ENCODE assay signal across 10 cellular contexts in genomic region chr18:48990497-48991298, GRCh38. TPM values are rescaled to one million over a fixed set of nuclear protein-coding genes. Genes with fewer than 3 reads are reported as not detected.
A peak's percentile ranks its signal among the peaks of the same experiment; 100 is the strongest.
DNase-seq lines count a peak whose midpoint lies in the region; ATAC-seq, FAIRE-seq and TF ChIP-seq lines count a peak whose summit lies in the region.
"Had no signal": no experiment of that assay in that cellular context is flagged by ENCODE, and none has a peak within 500 bp of the region (broad histone marks: within the 10 kb centered on the region; RNA-seq: fewer than 3 reads in every experiment).

No MANE protein-coding gene starts in this region.

- CTCF ChIA-PET in MCF 10A (lab: Yijun Ruan, JAX) (interaction anchor here (0.7 to 0.9 kb wide), 3 partner anchors 10 to 1053 kb away, joined by 3 to 4 read pairs (median 3); no protein-coding TSS in a partner anchor), K562 (lab: Yijun Ruan, JAX; ENCODE audit: low intra/inter-chr PET ratio) (no interaction called here)
- CTCF ChIA-PET in CD8-positive, alpha-beta T cell (lab: Charles Lee), result interaction anchor here (0.9 to 1.2 kb wide), 2 partner anchors 52 to 213 kb away, joined by 3 to 4 read pairs; no protein-coding TSS in a partner anchor

- BruUV-seq in MCF 10A (replicated peaks; lab: Mats Ljungman, UMichigan) (no TSS peak), K562 (replicated peaks; lab: Mats Ljungman, UMichigan) (no TSS peak)

- H4K20me1 ChIP-seq in K562 (replicated peaks; ENCODE audit: control insufficient read depth, insufficient read depth, low read length), result no peaks in the 10 kb centered on the region

- H3K4me3 ChIP-seq in breast epithelium (no peak overlapping the region), K562 (no peak overlapping the region), upper lobe of right lung (no peak overlapping the region)
- no peak overlapping the region for H3K4me3 ChIP-seq in CD8-positive, alpha-beta T cell (ENCODE audit: low read depth, low read length)

- H3K9me3 ChIP-seq in breast epithelium (no peaks in the 10 kb centered on the region), K562 (replicated peaks; ENCODE audit: control insufficient read depth, insufficient read depth, low read depth, low read length) (no peaks in the 10 kb centered on the region), upper lobe of right lung (no peaks in the 10 kb centered on the region)
- H3K9me3 ChIP-seq in CD8-positive, alpha-beta T cell (ENCODE audit: low read length), result no peaks in the 10 kb centered on the region

- no peak overlapping the region for H3K4me2 ChIP-seq in K562 (ENCODE audit: insufficient read depth, low read length)

- no peak overlapping the region for H3K27ac Mint-ChIP-seq in MCF 10A (ENCODE audit: low read depth, unreplicated experiment)
- H3K27ac Mint-ChIP-seq in CD8-positive, alpha-beta T cell, result no peak overlapping the region
- H3K27ac Mint-ChIP-seq: activated T-helper 2 cell treated with anti-CD3 and anti-CD28 coated beads, Interferon-gamma antibody, Interleukin-2, Interleukin-4, amounts not matched to agents 10 μg/mL and 5 μg/mL and 100 μg/mL, durations not matched to agents 14 hours and 24 hours and 36 hours had no signal

- H3K27me3 ChIP-seq in breast epithelium (no peaks in the 10 kb centered on the region), K562 (ENCODE audit: control insufficient read depth in 2 of 2, insufficient read depth in 2 of 2, low read length in 2 of 2) (no peaks in the 10 kb centered on the region; a peak in 1 of 5 replicates), upper lobe of right lung (no peaks in the 10 kb centered on the region)
- no peaks in the 10 kb centered on the region for H3K27me3 ChIP-seq in CD8-positive, alpha-beta T cell (ENCODE audit: insufficient read depth, low read length)

- no peaks in the 10 kb centered on the region for H3K79me2 ChIP-seq in K562 (ENCODE audit: control insufficient read depth, insufficient read depth, low read length)

- H3K4me3 Mint-ChIP-seq in MCF 10A (ENCODE audit: unreplicated experiment), result no peak overlapping the region
- H3K4me3 Mint-ChIP-seq in CD8-positive, alpha-beta T cell, result no peak overlapping the region

- H3K4me1 Mint-ChIP-seq in MCF 10A (ENCODE audit: insufficient read depth, unreplicated experiment), result peaks cover 32% of the 10 kb centered on the region
- no peaks in the 10 kb centered on the region for H3K4me1 Mint-ChIP-seq in CD8-positive, alpha-beta T cell (ENCODE audit: low read depth)

- H2AFZ ChIP-seq in K562 (ENCODE audit: low read depth, low read length), result no peak overlapping the region

- in situ Hi-C loops in K562 (cut with MboI), result no loop called here

- WGBS in K562 (ENCODE audit: insufficient coverage, low coverage, missing lambda C conversion rate), result 60% methylated on average over 11 of the region's 15 CpGs

- peak overlapping the region in 1 of 2 donors; percentile 71 for H3K27ac ChIP-seq in breast epithelium
- H3K27ac ChIP-seq in K562 (ENCODE audit: extremely low read depth, low read depth, low read length), result no peak overlapping the region
- no peak overlapping the region for H3K27ac ChIP-seq in upper lobe of right lung
- no peak overlapping the region for H3K27ac ChIP-seq in CD8-positive, alpha-beta T cell (ENCODE audit: low read depth, low read length)

- H3K9ac ChIP-seq in K562 (ENCODE audit: insufficient read depth in 1 of 2, low read depth in 2 of 2, low read length in 2 of 2), result peak overlapping the region in 1 of 2 experiments; percentile 45; a peak in 1 of 4 replicates

- TF ChIP-seq RAD21 in K562 (CRISPR knock-in tag; conservative IDR thresholded peaks at IDR 0.05 in 1 of 2, IDR thresholded peaks at IDR 0.05 in 1 of 2), result no peak

- peak; percentile 78 for DNase-seq in MCF 10A (ENCODE audit: unreplicated experiment)
- DNase-seq in breast epithelium (ENCODE audit: low spot score in 2 of 2), result no peak
- peak in 3 of 4 experiments; percentile 23 to 25 (median 23) for DNase-seq in K562 (ENCODE audit: extremely low read depth in 1 of 4, low spot score in 3 of 4)
- peak; percentile 81 for DNase-seq in kidney tubule cell (ENCODE audit: low spot score)
- no peak for DNase-seq in upper lobe of right lung
- no peak for DNase-seq in stimulated activated CD4-positive, alpha-beta T cell treated with anti-CD3 and anti-CD28 coated beads, Interleukin-2, amount 100 ng/mL, for 24 hours
- DNase-seq in CD8-positive, alpha-beta T cell, result no peak
- DNase-seq: NCI-H2029 treated with DMSO at 0.1 percent for 48 hours had no signal

- H3K27me3 Mint-ChIP-seq in MCF 10A (ENCODE audit: insufficient read depth, unreplicated experiment), result no peaks in the 10 kb centered on the region
- H3K27me3 Mint-ChIP-seq in CD8-positive, alpha-beta T cell (ENCODE audit: low read depth), result peaks cover 5% of the 10 kb centered on the region

- no peaks in the 10 kb centered on the region for H3K9me1 ChIP-seq in K562 (ENCODE audit: control insufficient read depth, insufficient read depth, low read length)

- intact Hi-C loops in MCF 10A (cut with micrococcal nuclease) (no loop called here), breast epithelium (cut with DNase I; ENCODE audit: low total_unique reads) (no loop called here), K562 (cut with micrococcal nuclease) (no loop called here), upper lobe of right lung (cut with DNase I) (no loop called here)
- intact Hi-C loops in CD8-positive, alpha-beta T cell (cut with DNase I, micrococcal nuclease), result no loop called here

- POLR2A ChIA-PET in MCF 10A (lab: Yijun Ruan, JAX) (interaction anchor here (0.6 to 2.1 kb wide), 6 partner anchors 14 to 368 kb away, joined by 3 to 12 read pairs (median 8); no protein-coding TSS in a partner anchor), K562 (lab: Yijun Ruan, JAX) (interaction anchor here (1.1 kb wide), 1 partner anchor 9 kb away, joined by 3 read pairs; no protein-coding TSS in a partner anchor)
- POLR2A ChIA-PET in CD8-positive, alpha-beta T cell (lab: Charles Lee), result interaction anchor here (0.6 kb wide), 1 partner anchor 129 kb away, joined by 3 read pairs; no protein-coding TSS in a partner anchor

- TF ChIP-seq POLR2A in breast epithelium (IDR thresholded peaks at IDR 0.05) (no peak), K562 (conservative IDR thresholded peaks at IDR 0.05) (no peak)

- H3K36me3 ChIP-seq in breast epithelium, result no peaks in the 10 kb centered on the region
- H3K36me3 ChIP-seq in K562 (ENCODE audit: control insufficient read depth, insufficient read depth, low read length), result no peaks in the 10 kb centered on the region
- no peaks in the 10 kb centered on the region for H3K36me3 ChIP-seq in upper lobe of right lung
- H3K36me3 ChIP-seq in CD8-positive, alpha-beta T cell (ENCODE audit: insufficient read depth, low read length), result no peaks in the 10 kb centered on the region

- no peak for TF ChIP-seq CTCF in MCF 10A (IDR thresholded peaks at IDR 0.05; ENCODE audit: unreplicated experiment)
- TF ChIP-seq CTCF in breast epithelium (IDR thresholded peaks at IDR 0.05), result no peak
- no peak for TF ChIP-seq CTCF in K562 (IDR thresholded peaks at IDR 0.05 in 2 of 3, conservative IDR thresholded peaks at IDR 0.05 in 1 of 3; ENCODE audit: insufficient read depth in 2 of 3, low read depth in 1 of 3, low read length in 3 of 3)
- TF ChIP-seq CTCF in upper lobe of right lung (IDR thresholded peaks at IDR 0.05), result no peak
- TF ChIP-seq CTCF in CD8-positive, alpha-beta T cell (IDR thresholded peaks at IDR 0.05), result no peak

- no peaks in the 10 kb centered on the region for H3K9me3 Mint-ChIP-seq in MCF 10A (ENCODE audit: unreplicated experiment)
- no peaks in the 10 kb centered on the region for H3K9me3 Mint-ChIP-seq in CD8-positive, alpha-beta T cell
- H3K9me3 Mint-ChIP-seq: activated T-helper 2 cell treated with anti-CD3 and anti-CD28 coated beads, Interferon-gamma antibody, Interleukin-2, Interleukin-4, amounts not matched to agents 10 μg/mL and 5 μg/mL and 100 μg/mL, durations not matched to agents 14 hours and 24 hours and 36 hours had no signal

- no peak for FAIRE-seq in K562 (lab: Jason Lieb, UNC)

- ATAC-seq in K562 (no peak; the same call in 2 of the 3 replicates), upper lobe of right lung (peak; percentile 21), GM18867 (IDR thresholded peaks at IDR 0.05; ENCODE audit: unreplicated experiment) (no peak)
- no peak for ATAC-seq in CD8-positive, alpha-beta T cell

- H3K36me3 Mint-ChIP-seq in MCF 10A (ENCODE audit: insufficient read depth, unreplicated experiment), result no peaks in the 10 kb centered on the region
- H3K36me3 Mint-ChIP-seq in CD8-positive, alpha-beta T cell, result no peaks in the 10 kb centered on the region

- TF ChIP-seq EP300 in K562 (IDR thresholded peaks at IDR 0.05; ENCODE audit: low read length), result no peak

- H3K4me1 ChIP-seq in breast epithelium (no peaks in the 10 kb centered on the region), K562 (replicated peaks in 1 of 2; ENCODE audit: control insufficient read depth in 2 of 2, insufficient read depth in 2 of 2, low read length in 2 of 2) (peaks cover 0 to 11% of the 10 kb centered on the region in 2 experiments; a peak in 2 of 5 replicates), upper lobe of right lung (peaks cover 18% of the 10 kb centered on the region)
- no peaks in the 10 kb centered on the region for H3K4me1 ChIP-seq in CD8-positive, alpha-beta T cell (ENCODE audit: insufficient read depth, low read length)

TF ChIP-seq in K562, 482 proteins besides CTCF, POLR2A, EP300 and RAD21 (continues in another document):
- TF ChIP-seq SIX5 (IDR thresholded peaks at IDR 0.05; ENCODE audit: borderline replicate concordance in 1 of 2, insufficient read depth in 1 of 2, low read depth in 1 of 2, low read length in 2 of 2) (no peak), EGR1 (conservative IDR thresholded peaks at IDR 0.05) (peak; percentile 44; the same call in 1 of the 2 replicates)

RNA-seq across cellular contexts. Expression of gene SMAD7, which starts 39.9 kb away (rescaled TPM):
- total RNA-seq in MCF 10A (2022) (9.8 and 12.3 TPM in 2 replicates), breast epithelium (10 to 100 TPM; 17.4 to 21.2 (median 20.6) TPM), K562 (2014; rRNA removed) (2.9 and 3.0 TPM in 2 replicates), K562 (2014; rRNA removed; fragmentation: Illumina TruSeq; extraction: Trizol) (1.1 and 1.3 TPM in 2 replicates), K562 (2015; rRNA removed; fragmentation: Illumina TruSeq; extraction: Trizol) (0.90 and 0.94 TPM in 2 replicates), K562 (2021) (2.1 and 2.5 TPM in 2 replicates), upper lobe of right lung (68.9 TPM)
- total RNA-seq in K562 (2011; cell fraction: chromatin; rRNA removed; ENCODE audit: low replicate concordance), result 2.6 and 6.2 TPM in 2 replicates
- total RNA-seq in K562 (2011; cell fraction: nucleolus; rRNA removed), result 3.9 and 7.0 TPM in 2 replicates
- 3.3 and 4.1 TPM in 2 replicates for total RNA-seq in K562 (2011; cell fraction: nucleoplasm; rRNA removed)
- polyA plus RNA-seq in K562 (2011; rRNA removed) (1.8 TPM in 2 replicates), K562 (2014; fragmentation: Illumina TruSeq; extraction: Trizol) (1.4 and 1.6 TPM in 2 replicates), K562 (2014; fragmentation: Nextera tagmentation; extraction: Ambion mirVana) (under 1 TPM; 0.13 to 0.23 TPM), K562 (2014; rRNA removed) (1.8 and 2.9 TPM in 2 replicates)
- polyA plus RNA-seq in K562 (2011; cell fraction: cytosol; rRNA removed), result 3.3 and 3.7 TPM in 2 replicates
- polyA plus RNA-seq in K562 (2011; cell fraction: nucleus; rRNA removed), result 4.6 and 5.7 TPM in 2 replicates
- 1.7 and 4.1 TPM in 2 replicates for polyA plus RNA-seq in K562 (2012)
- polyA minus RNA-seq in K562 (2011; rRNA and poly(A)+ RNA removed), result 3.4 and 3.7 TPM in 2 replicates
- 2.0 and 4.6 TPM in 2 replicates for polyA minus RNA-seq in K562 (2011; cell fraction: cytosol; rRNA and poly(A)+ RNA removed)
- 3.8 and 4.7 TPM in 2 replicates for polyA minus RNA-seq in K562 (2011; cell fraction: nucleus; rRNA and poly(A)+ RNA removed)
- total RNA-seq in CD8-positive, alpha-beta T cell, result 100 to 1,000 TPM; 227 to 236 TPM

Comparison
In these comparisons a context has a peak if more than half of its experiments do, and no peak if none do; other contexts are left out.
1. DNase-seq: peak in MCF 10A (single experiment), K562 (3 of 4) and kidney tubule cell (single experiment); none in breast epithelium (0 of 2), upper lobe of right lung (single experiment), stimulated activated CD4-positive, alpha-beta T cell treated with anti-CD3 and anti-CD28 coated beads, Interleukin-2, amount 100 ng/mL, for 24 hours (0 of 2) and CD8-positive, alpha-beta T cell (0 of 7).